ENCODE assay signal across 12 cellular contexts in the genomic region with DNA sequence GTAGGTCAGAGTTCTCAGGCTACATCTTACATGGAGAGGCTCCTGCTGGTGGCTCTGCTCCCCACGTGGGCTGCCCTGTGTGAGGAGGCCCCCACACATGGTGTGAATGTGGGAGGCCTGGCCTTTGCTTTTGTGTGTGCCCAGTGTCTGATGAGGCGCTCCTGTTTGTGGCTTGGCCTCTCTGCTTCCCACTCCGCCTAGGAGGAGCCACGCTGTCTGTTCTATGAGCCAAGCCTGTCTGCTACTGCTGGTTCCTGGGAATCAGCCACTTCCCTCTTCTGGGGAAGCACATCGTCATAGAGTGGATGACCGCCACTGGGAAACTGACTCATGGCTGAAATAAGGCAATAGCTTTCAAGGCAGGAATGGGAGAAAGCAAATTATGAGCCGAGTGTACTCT.
DNase-seq lines count a peak whose midpoint lies in the region; ATAC-seq and TF ChIP-seq lines count a peak whose summit lies in the region.
"Had no signal": no experiment of that assay in that cellular context is flagged by ENCODE, and none has a peak within 500 bp of the region (broad histone marks: within the 10 kb centered on the region; RNA-seq: fewer than 3 reads in every experiment).

No MANE protein-coding gene starts in this region.

- WGBS in heart left ventricle, 4 donors, result 68 to 80% (median 71%) methylated on average over 7 of the region's 7 CpGs

- peak in 1 of 12 donors; percentile 4 for TF ChIP-seq CTCF in heart left ventricle (IDR thresholded peaks at IDR 0.05)
- no peak for TF ChIP-seq CTCF in choroid plexus epithelial cell (conservative IDR thresholded peaks at IDR 0.05; ENCODE audit: low read depth, low read length)
- no peak for TF ChIP-seq CTCF in GM10248 (IDR thresholded peaks at IDR 0.05; ENCODE audit: control extremely low read depth, extremely low read depth, low read depth, missing control alignments)

- intact Hi-C loops in heart left ventricle (cut with DNase I), result no loop called here
- intact Hi-C loops in cardiac septum (cut with DNase I), result no loop called here

- CTCF ChIA-PET in GM10248 (lab: Yijun Ruan, JAX), result no interaction called here

- POLR2A ChIA-PET in GM10248 (lab: Yijun Ruan, JAX), result no interaction called here

- H3K4me3 ChIP-seq in heart left ventricle (no peak overlapping the region), choroid plexus epithelial cell (ENCODE audit: low read depth, low read length) (no peak overlapping the region)

- peaks cover 0 to 15% (median 0%) of the 10 kb centered on the region in 12 donors for H3K9me3 ChIP-seq in heart left ventricle

- peaks cover 0 to 4% (median 0%) of the 10 kb centered on the region in 9 donors for H3K27me3 ChIP-seq in heart left ventricle

- H3K4me1 ChIP-seq in heart left ventricle, result peaks cover 0 to 6% (median 0%) of the 10 kb centered on the region in 12 donors

- peak overlapping the region in 3 of 12 donors; percentile 22 to 70 (median 46) for H3K27ac ChIP-seq in heart left ventricle
- H3K27ac ChIP-seq: HL-60 had no signal

- peak; percentile 32 to 92 (median 63) for ATAC-seq in heart left ventricle
- no peak for ATAC-seq in GM19455 (IDR thresholded peaks at IDR 0.05; ENCODE audit: unreplicated experiment)
- ATAC-seq in GM19023 (IDR thresholded peaks at IDR 0.05; ENCODE audit: unreplicated experiment), result no peak

- TF ChIP-seq POLR2A in heart left ventricle (IDR thresholded peaks at IDR 0.05), result no peak

- DNase-seq in heart left ventricle (peak; percentile 8 to 59 (median 31)), cardiac septum (ENCODE audit: low spot score) (no peak), choroid plexus epithelial cell (ENCODE audit: low read depth) (peak; percentile 71), lung microvascular endothelial cell (ENCODE audit: low read depth in 2 of 2) (peak; percentile 21 to 80), NCI-H524 treated with DMSO at 0.1 percent for 48 hours (lab: John Stamatoyannopoulos, UW) (no peak), GM10248 (ENCODE audit: extremely low spot score) (no peak)
- DNase-seq: NCI-H187 treated with DMSO at 0.1 percent for 48 hours; stimulated activated naive CD4-positive, alpha-beta T cell; T1000 had no signal

- H3K36me3 ChIP-seq in heart left ventricle, result no peaks in the 10 kb centered on the region

Comparison
In these comparisons a context has a peak if more than half of its experiments do, and no peak if none do; other contexts are left out.
1. DNase-seq: peak in heart left ventricle (5 of 5), choroid plexus epithelial cell (single experiment) and lung microvascular endothelial cell (2 of 2); none in cardiac septum (single experiment), NCI-H524 treated with DMSO at 0.1 percent for 48 hours (single experiment) and GM10248 (single experiment).
2. ATAC-seq: peak in heart left ventricle (4 of 4); none in GM19455 (single experiment) and GM19023 (single experiment).